In genomic region chr2:20107776-20108175, GRCh38 we compare ENCODE assay signal across 1 cellular context.
TF ChIP-seq lines count a peak whose summit lies in the region.

No MANE protein-coding gene starts in this region.

TF ChIP-seq in SK-N-SH treated with all-trans-retinoic acid at 6 μM for 48 hours, 23 proteins besides CTCF, POLR2A, EP300 and RAD21 (continued from another document):
- TF ChIP-seq CREB5 (CRISPR knock-in tag; IDR thresholded peaks at IDR 0.05; ENCODE audit: low read depth) = no peak
- TF ChIP-seq SNAI2 (CRISPR knock-in tag; IDR thresholded peaks at IDR 0.05) = no peak
